Comparison of ENCODE assay signal across 16 cellular contexts in genomic region chr12:71504471-71504852, GRCh38.
A peak's percentile ranks its signal among the peaks of the same experiment; 100 is the strongest.
DNase-seq lines count a peak whose midpoint lies in the region; ATAC-seq and TF ChIP-seq lines count a peak whose summit lies in the region.
"Had no signal": no experiment of that assay in that cellular context is flagged by ENCODE, and none has a peak within 500 bp of the region (broad histone marks: within the 10 kb centered on the region; RNA-seq: fewer than 3 reads in every experiment).

No MANE protein-coding gene starts in this region.

- no peaks in the 10 kb centered on the region for H3K36me3 ChIP-seq in HEK293 (ENCODE audit: control insufficient read depth in 2 of 2, insufficient read depth in 1 of 2, low read length in 2 of 2)
- H3K36me3 ChIP-seq: colonic mucosa, pancreas, thoracic aorta had no signal

- DNase-seq in left ventricle myocardium superior: peak; percentile 44
- DNase-seq in pons (ENCODE audit: low spot score): peak; percentile 10
- no peak for DNase-seq in NCI-H82 (lab: John Stamatoyannopoulos, UW)
- no peak for DNase-seq in HPDE6-E6E7 (ENCODE audit: extremely low spot score)
- DNase-seq: activated effector memory CD4-positive, alpha-beta T cell treated with Interleukin-2 at 50 U/mL for 16 hours; colonic mucosa; DND-41; MV-4-11; pancreas; SHP77 treated with DMSO at 0.1 percent for 48 hours; small intestine had no signal

- ATAC-seq in left ventricle myocardium superior (peak; percentile 78), GM18520 (IDR thresholded peaks at IDR 0.05; ENCODE audit: unreplicated experiment) (no peak)
- ATAC-seq: HepG2, pancreas had no signal

- peaks cover 14% of the 10 kb centered on the region for H3K4me1 ChIP-seq in HEK293 (ENCODE audit: control insufficient read depth, insufficient read depth, low read length)
- H3K4me1 ChIP-seq: colonic mucosa, pancreas had no signal

- H3K27ac ChIP-seq in HEK293 (ENCODE audit: extremely low read depth, low read depth, low read length): peak overlapping the region; percentile 12; the same call in 1 of the 2 replicates
- H3K27ac ChIP-seq: colonic mucosa, pancreas, thoracic aorta had no signal

- H3K4me3 ChIP-seq in HEK293 (ENCODE audit: low read depth, low read length): no peak overlapping the region
- H3K4me3 ChIP-seq: colonic mucosa, pancreas, thoracic aorta had no signal

- no peak for TF ChIP-seq CTCF in HEK293 (tag by site-specific recombination; IDR thresholded peaks at IDR 0.05)

- CTCF ChIA-PET in HEK293 (lab: Yijun Ruan, JAX): interaction anchor here (0.7 kb wide), 1 partner anchor 132 kb away, joined by 3 read pairs; no protein-coding TSS in a partner anchor

- POLR2A ChIA-PET in HEK293 (lab: Yijun Ruan, JAX): no interaction called here

- no peaks in the 10 kb centered on the region for H3K9me3 ChIP-seq in HEK293 (ENCODE audit: control insufficient read depth, insufficient read depth, low read depth, low read length)
- H3K9me3 ChIP-seq: colonic mucosa, pancreas, thoracic aorta had no signal

- intact Hi-C loops in left ventricle myocardium superior (cut with micrococcal nuclease): no loop called here

TF ChIP-seq in HEK293, 187 proteins besides CTCF, POLR2A, EP300 and RAD21:
- TF ChIP-seq GLIS1 (tag by site-specific recombination; IDR thresholded peaks at IDR 0.05) (peak; percentile 24; the same call in 1 of the 2 replicates), ZNF843 (tag by site-specific recombination; IDR thresholded peaks at IDR 0.05) (no peak), ZIC2 (tag by site-specific recombination; IDR thresholded peaks at IDR 0.05) (peak; percentile 7; the same call in 1 of the 2 replicates)

TF ChIP-seq in PFSK-1, 5 proteins besides CTCF, POLR2A, EP300 and RAD21:
- TF ChIP-seq SIN3A (IDR thresholded peaks at IDR 0.05; ENCODE audit: borderline replicate concordance, insufficient read depth, low read length) (no peak), FOXP2 (optimal IDR thresholded peaks at IDR 0.05; ENCODE audit: borderline replicate concordance, extremely low read depth, extremely low read length, insufficient read depth) (peak; percentile 35)

Comparison
In these comparisons a context has a peak if more than half of its experiments do, and no peak if none do; other contexts are left out.
1. DNase-seq: peak in left ventricle myocardium superior (single experiment) and pons (single experiment); none in NCI-H82 (single experiment) and HPDE6-E6E7 (single experiment).